1 cellular context compared by ENCODE assay signal in the genomic region with DNA sequence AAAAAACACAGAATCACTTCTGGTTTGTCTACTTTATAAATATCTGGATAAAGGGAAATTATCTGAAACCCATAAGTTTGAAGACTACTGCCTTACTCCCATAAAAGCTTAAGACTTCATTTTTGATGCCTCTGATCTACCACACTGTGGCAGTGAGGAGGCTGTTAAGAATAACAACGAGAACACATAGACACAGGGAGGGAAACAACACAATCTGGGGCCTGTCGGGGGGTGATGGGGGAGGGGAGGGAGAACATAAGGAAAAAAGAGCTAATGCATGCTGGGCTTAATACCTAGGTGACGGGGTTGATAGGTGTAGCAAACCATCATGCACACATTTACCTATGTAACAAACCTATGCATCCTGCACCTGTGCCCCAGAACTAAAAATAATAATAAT.
TF ChIP-seq lines count a peak whose summit lies in the region.

No MANE protein-coding gene starts in this region.

TF ChIP-seq in H1, 55 proteins besides CTCF, POLR2A, EP300 and RAD21:
- no peak for TF ChIP-seq KDM4A (IDR thresholded peaks at IDR 0.05; ENCODE audit: low read depth, low read length, severe bottlenecking)
- no peak for TF ChIP-seq PHF8 (conservative IDR thresholded peaks at IDR 0.05; ENCODE audit: low read depth, low read length)
- TF ChIP-seq CBX8 (IDR thresholded peaks at IDR 0.05; ENCODE audit: borderline replicate concordance, low read depth, low read length) = no peak
- no peak for TF ChIP-seq KDM1A (IDR thresholded peaks at IDR 0.05; ENCODE audit: borderline replicate concordance, low read length)
- TF ChIP-seq CREB1 (IDR thresholded peaks at IDR 0.05) = no peak
- no peak for TF ChIP-seq SP2 (IDR thresholded peaks at IDR 0.05; ENCODE audit: low read length)
- TF ChIP-seq SP1 (IDR thresholded peaks at IDR 0.05; ENCODE audit: low read depth, low read length) = no peak
- no peak for TF ChIP-seq EGR1 (IDR thresholded peaks at IDR 0.05; ENCODE audit: borderline replicate concordance, low read depth, low read length)
- no peak for TF ChIP-seq TBP (IDR thresholded peaks at IDR 0.05; ENCODE audit: low read depth, low read length)
- no peak for TF ChIP-seq SIX5 (IDR thresholded peaks at IDR 0.05; ENCODE audit: low read depth, low read length)
- TF ChIP-seq NANOG (IDR thresholded peaks at IDR 0.05; ENCODE audit: insufficient read depth, low read depth, low read length, poor library complexity, severe bottlenecking) = no peak
- no peak for TF ChIP-seq TAF1 (IDR thresholded peaks at IDR 0.05; ENCODE audit: low read depth, low read length)
- no peak for TF ChIP-seq RXRA (IDR thresholded peaks at IDR 0.05; ENCODE audit: insufficient read depth, low read depth, low read length)
- TF ChIP-seq TEAD4 (IDR thresholded peaks at IDR 0.05; ENCODE audit: low read depth, low read length) = no peak
- no peak for TF ChIP-seq RBBP5 (IDR thresholded peaks at IDR 0.05; ENCODE audit: borderline replicate concordance, low read depth, low read length)
- TF ChIP-seq ZNF274 (IDR thresholded peaks at IDR 0.05; ENCODE audit: borderline replicate concordance, extremely low read depth, low read length) = no peak
